25 cellular contexts compared by ENCODE assay signal in the genomic region with DNA sequence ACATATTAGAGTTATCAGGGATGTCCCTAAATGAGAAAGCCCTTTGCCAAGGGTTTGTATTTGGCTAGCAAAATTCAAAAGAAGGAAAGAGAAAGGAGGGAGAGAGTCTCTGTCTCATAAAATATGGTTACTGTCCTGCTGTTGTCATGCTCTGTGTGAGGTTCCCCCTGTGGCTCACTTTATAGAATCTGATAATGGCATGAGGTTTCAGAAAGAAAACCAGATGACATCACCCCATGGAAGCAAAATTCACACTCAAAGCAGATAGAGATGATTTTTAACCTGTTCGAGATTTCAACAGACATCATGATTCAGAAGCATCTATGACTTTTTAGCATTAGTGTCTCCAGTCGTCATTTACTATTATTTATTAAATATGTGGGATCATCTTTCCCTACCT.
"Had no signal": no experiment of that assay in that cellular context is flagged by ENCODE, and none has a peak within 500 bp of the region (broad histone marks: within the 10 kb centered on the region; RNA-seq: fewer than 3 reads in every experiment).

No MANE protein-coding gene starts in this region.

- H3K36me3 ChIP-seq: esophagus muscularis mucosa, left lung, lower lobe of right lung, sigmoid colon, thyroid gland, upper lobe of left lung, vagina had no signal

- H3K27me3 ChIP-seq: esophagus muscularis mucosa, sigmoid colon, thyroid gland, upper lobe of left lung, vagina had no signal

- H3K9me3 ChIP-seq: esophagus muscularis mucosa, left lung, lower lobe of right lung, sigmoid colon, thyroid gland, upper lobe of left lung, vagina had no signal

- H3K4me3 ChIP-seq: left lung, lower lobe of right lung, sigmoid colon, thyroid gland, upper lobe of left lung had no signal

- H3K4me1 ChIP-seq: left lung, sigmoid colon, thyroid gland had no signal

- ATAC-seq: activated CD4-positive, CD25-positive, alpha-beta regulatory T cell treated with anti-CD3 and anti-CD28 coated beads, Interleukin-2, amount 50 U/mL, for 24 hours; left lung; lower lobe of right lung; natural killer cell; stimulated activated memory B cell treated with anti-CD40 and anti-IgM and Interleukin-4, amounts not matched to agents 10 μg/mL and 1 μg/mL and 100 μg/mL, for 72 hours; stimulated activated naive CD8-positive, alpha-beta T cell treated with anti-CD3 and anti-CD28 coated beads, Interleukin-15, amount 100 ng/mL, for 72 hours had no signal

- H3K27ac ChIP-seq: left lung, lower lobe of right lung, sigmoid colon, thyroid gland, upper lobe of left lung, vagina, VCaP had no signal

- DNase-seq: activated CD4-positive, alpha-beta memory T cell treated with anti-CD3 and anti-CD28 coated beads for 36 hours; activated CD4-positive, alpha-beta T cell treated with anti-CD3 and anti-CD28 coated beads for 48 hours; activated CD8-positive, alpha-beta memory T cell treated with anti-CD3 and anti-CD28 coated beads, Interleukin-2, amount 50 U/mL, for 48 hours; activated gamma-delta T cell; activated naive CD4-positive, alpha-beta T cell treated with anti-CD3 and anti-CD28 coated beads, Interleukin-2, amount 10 ng/mL, durations not matched to agents 7 days and 5 days; activated naive CD8-positive, alpha-beta T cell treated with anti-CD3 and anti-CD28 coated beads, Interleukin-2, amount 10 ng/mL, durations not matched to agents 7 days and 5 days; activated T-cell treated with anti-CD3 and anti-CD28 coated beads, Interleukin-2, amount 50 U/mL, for 24 hours; foreskin melanocyte; left lung; lower lobe of right lung; mesenchymal stem cell; natural killer cell; sigmoid colon; small intestine; stimulated activated CD4-positive, alpha-beta T cell treated with anti-CD3 and anti-CD28 coated beads, Interleukin-1b, Interleukin-23, amount 100 ng/mL, for 48 hours; stimulated activated CD4-positive, alpha-beta T cell treated with anti-CD3 and anti-CD28 coated beads, Interleukin-4, amount 100 ng/mL, for 4 hours; stimulated activated CD8-positive, alpha-beta memory T cell treated with anti-CD3 and anti-CD28 coated beads, Interleukin-4, amount 100 ng/mL, for 48 hours; stimulated activated naive CD8-positive, alpha-beta T cell treated with anti-CD3 and anti-CD28 coated beads, Interleukin-15, amount 100 ng/mL, for 72 hours; thyroid gland had no signal
